ENCODE assay signal across 8 cellular contexts in genomic region chr12:71686658-71687025, GRCh38. TPM values are rescaled to one million over a fixed set of nuclear protein-coding genes. Genes with fewer than 3 reads are reported as not detected.
DNase-seq lines count a peak whose midpoint lies in the region; ATAC-seq and TF ChIP-seq lines count a peak whose summit lies in the region.

No MANE protein-coding gene starts in this region.

- no peak for ATAC-seq in left lobe of liver

- H4K20me1 ChIP-seq in osteoblast (ENCODE audit: insufficient read depth, low read length) = no peaks in the 10 kb centered on the region

- H3K4me2 ChIP-seq in osteoblast (ENCODE audit: insufficient read depth, low read length) = peak overlapping the region; percentile 90

- no peaks in the 10 kb centered on the region for H3K36me3 ChIP-seq in ES-I3 (ENCODE audit: insufficient read depth, low read length)
- H3K36me3 ChIP-seq in NT2/D1 (ENCODE audit: insufficient read depth, insufficient read length, low read length) = no peaks in the 10 kb centered on the region
- no peaks in the 10 kb centered on the region for H3K36me3 ChIP-seq in endocrine pancreas (ENCODE audit: control insufficient read depth, insufficient read depth, low read length)
- no peaks in the 10 kb centered on the region for H3K36me3 ChIP-seq in osteoblast (ENCODE audit: insufficient read depth, low read length)

- H3K9me3 ChIP-seq in ES-I3 (ENCODE audit: control insufficient read depth, insufficient read depth, low read length) (no peaks in the 10 kb centered on the region), NT2/D1 (ENCODE audit: insufficient read depth, low read length) (no peaks in the 10 kb centered on the region), endocrine pancreas (ENCODE audit: control insufficient read depth, low read length) (no peaks in the 10 kb centered on the region), osteoblast (ENCODE audit: low read depth, low read length) (no peaks in the 10 kb centered on the region)

- peak overlapping the region; percentile 60 for H3K4me3 ChIP-seq in NT2/D1 (ENCODE audit: insufficient read length, low read depth)
- peak overlapping the region; percentile 99 for H3K4me3 ChIP-seq in endocrine pancreas (ENCODE audit: control insufficient read depth, insufficient read depth, low read length)
- H3K4me3 ChIP-seq in osteoblast (ENCODE audit: insufficient read depth, low read length) = peak overlapping the region; percentile 80

- no peak for TF ChIP-seq CTCF in osteoblast (IDR thresholded peaks at IDR 0.05; ENCODE audit: extremely low read depth, low read depth, low read length)

- peak overlapping the region; percentile 66 for H3K27ac ChIP-seq in osteoblast (ENCODE audit: low read depth, low read length)

- H3K27me3 ChIP-seq in NT2/D1 (ENCODE audit: insufficient read depth, insufficient read length) (no peaks in the 10 kb centered on the region), endocrine pancreas (ENCODE audit: control insufficient read depth, insufficient read depth, low read length) (no peaks in the 10 kb centered on the region), osteoblast (ENCODE audit: insufficient read depth, low read length) (no peaks in the 10 kb centered on the region)

- H3K9ac ChIP-seq in ES-I3 (ENCODE audit: low read depth, low read length) (peak overlapping the region; percentile 82), NT2/D1 (ENCODE audit: insufficient read length, low read depth) (peak overlapping the region; percentile 61), endocrine pancreas (ENCODE audit: control insufficient read depth, insufficient read depth, low read length) (peak overlapping the region; percentile 65)

- H2AFZ ChIP-seq in osteoblast (ENCODE audit: low read length) = peak overlapping the region; percentile 70

- DNase-seq in NT2/D1 (ENCODE audit: low read depth, low spot score) (no peak), osteoblast (ENCODE audit: insufficient read length, low spot score, missing footprints) (peak; percentile 71), activated gamma-delta T cell treated with Interleukin-2 at 50 U/mL for 16 hours (no peak), left lobe of liver (ENCODE audit: low spot score) (no peak), cerebellar nuclear complex (lab: John Stamatoyannopoulos, UW) (no peak)
- DNase-seq in activated CD8-positive, alpha-beta memory T cell treated with anti-CD3 and anti-CD28 coated beads, Interleukin-2, amount 50 U/mL, for 48 hours = no peak

- H3K4me1 ChIP-seq in ES-I3 (ENCODE audit: insufficient read depth, low read length) = peaks cover 6% of the 10 kb centered on the region; the same call in 1 of the 2 replicates
- H3K4me1 ChIP-seq in NT2/D1 (ENCODE audit: insufficient read depth, insufficient read length) = no peaks in the 10 kb centered on the region
- peaks cover 4% of the 10 kb centered on the region for H3K4me1 ChIP-seq in endocrine pancreas (ENCODE audit: control insufficient read depth, insufficient read depth, low read length)
- peaks cover 11% of the 10 kb centered on the region for H3K4me1 ChIP-seq in osteoblast (ENCODE audit: insufficient read depth, low read length)

- peaks cover 11% of the 10 kb centered on the region for H3K79me2 ChIP-seq in osteoblast (ENCODE audit: insufficient read depth, low read length)

RNA-seq across cellular contexts. Expression of gene TMEM19, which starts 0.8 kb away (rescaled TPM):
- total RNA-seq in osteoblast (29.2 and 31.1 TPM in 2 replicates), left lobe of liver (21.5 TPM)

RNA-seq across cellular contexts. Expression of gene THAP2, which starts 22.5 kb away (rescaled TPM):
- total RNA-seq in osteoblast (3.3 and 3.8 TPM in 2 replicates), left lobe of liver (1.4 TPM)

RNA-seq across cellular contexts. Expression of gene ZFC3H1, which starts 23.0 kb away (rescaled TPM):
- total RNA-seq in osteoblast (33.3 and 36.6 TPM in 2 replicates), left lobe of liver (13.4 TPM)
